ENCODE assay signal across 8 cellular contexts in the genomic region with DNA sequence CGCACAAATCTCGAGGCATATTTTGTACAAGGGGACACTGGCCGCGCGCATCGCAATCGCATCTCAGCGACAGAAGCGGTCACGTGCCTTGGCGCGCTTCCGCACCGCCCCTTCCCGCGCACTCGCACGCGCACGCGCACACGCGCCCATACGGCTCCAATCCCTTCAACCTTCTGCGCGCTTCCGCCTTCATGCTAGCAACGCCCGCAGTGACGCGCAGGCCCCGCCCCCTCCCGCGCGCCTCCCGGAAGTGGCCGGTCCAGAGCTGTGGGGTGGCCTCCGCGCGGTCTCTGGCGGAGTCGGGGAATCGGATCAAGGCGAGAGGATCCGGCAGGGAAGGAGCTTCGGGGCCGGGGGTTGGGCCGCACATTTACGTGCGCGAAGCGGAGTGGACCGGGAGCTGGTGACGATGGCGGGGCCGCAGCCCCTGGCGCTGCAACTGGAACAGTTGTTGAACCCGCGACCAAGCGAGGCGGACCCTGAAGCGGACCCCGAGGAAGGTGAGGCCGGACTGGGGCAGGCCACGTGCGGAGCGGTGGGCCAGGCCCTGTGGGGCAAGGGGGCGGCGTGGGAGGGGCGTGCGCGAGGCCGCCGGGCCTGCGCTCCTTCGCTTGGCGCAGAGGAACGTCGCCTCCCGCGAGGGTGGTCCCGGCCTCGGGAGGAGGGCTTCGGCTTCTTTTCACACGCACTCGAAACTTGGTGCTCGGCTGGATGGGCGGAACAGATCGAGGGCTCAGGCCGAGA. TPM values are rescaled to one million over a fixed set of nuclear protein-coding genes. Genes with fewer than 3 reads are reported as not detected.
DNase-seq lines count a peak whose midpoint lies in the region; ATAC-seq and TF ChIP-seq lines count a peak whose summit lies in the region.

A gene with protein sequence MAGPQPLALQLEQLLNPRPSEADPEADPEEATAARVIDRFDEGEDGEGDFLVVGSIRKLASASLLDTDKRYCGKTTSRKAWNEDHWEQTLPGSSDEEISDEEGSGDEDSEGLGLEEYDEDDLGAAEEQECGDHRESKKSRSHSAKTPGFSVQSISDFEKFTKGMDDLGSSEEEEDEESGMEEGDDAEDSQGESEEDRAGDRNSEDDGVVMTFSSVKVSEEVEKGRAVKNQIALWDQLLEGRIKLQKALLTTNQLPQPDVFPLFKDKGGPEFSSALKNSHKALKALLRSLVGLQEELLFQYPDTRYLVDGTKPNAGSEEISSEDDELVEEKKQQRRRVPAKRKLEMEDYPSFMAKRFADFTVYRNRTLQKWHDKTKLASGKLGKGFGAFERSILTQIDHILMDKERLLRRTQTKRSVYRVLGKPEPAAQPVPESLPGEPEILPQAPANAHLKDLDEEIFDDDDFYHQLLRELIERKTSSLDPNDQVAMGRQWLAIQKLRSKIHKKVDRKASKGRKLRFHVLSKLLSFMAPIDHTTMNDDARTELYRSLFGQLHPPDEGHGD (plus strand): TSS at position 238 of the 744 bp plus-strand sequence. CDS start 172 bp downstream, at position 410.

- peak within 1 kb of the TSS; percentile 51 to 79 for H3K4me3 ChIP-seq in muscle layer of colon (ENCODE audit: low read depth in 1 of 2, low read length in 2 of 2)

- peak; percentile 79 for TF ChIP-seq POLR2A in erythroblast (IDR thresholded peaks at IDR 0.05; ENCODE audit: low read length)

- peaks cover 39% of the 10 kb centered on the region for H3K27me3 Mint-ChIP-seq in activated T-cell treated with anti-CD3 and anti-CD28 coated beads, Interleukin-2, amount 50 U/mL, for 24 hours

- H3K4me1 Mint-ChIP-seq in activated T-cell treated with anti-CD3 and anti-CD28 coated beads, Interleukin-2, amount 50 U/mL, for 24 hours (ENCODE audit: low read depth) = peaks cover 55% of the 10 kb centered on the region

- no peaks in the 10 kb centered on the region for H3K9me3 ChIP-seq in muscle layer of colon (ENCODE audit: low read length)

- H3K27ac Mint-ChIP-seq in activated T-cell treated with anti-CD3 and anti-CD28 coated beads, Interleukin-2, amount 50 U/mL, for 24 hours = peak within 1 kb of the TSS; percentile 99

- peak within 1 kb of the TSS; percentile 21 for H3K9ac ChIP-seq in muscle layer of colon (ENCODE audit: low read length)

- H3K27me3 ChIP-seq in muscle layer of colon (ENCODE audit: control insufficient read depth in 1 of 2, insufficient read depth in 2 of 2, low read length in 2 of 2) = peaks cover 35 to 36% of the 10 kb centered on the region in 2 donors

- no peaks in the 10 kb centered on the region for H3K9me3 Mint-ChIP-seq in activated T-cell treated with anti-CD3 and anti-CD28 coated beads, Interleukin-2, amount 50 U/mL, for 24 hours

- DNase-seq in DMS53 treated with DMSO at 0.1 percent for 48 hours (lab: John Stamatoyannopoulos, UW; ENCODE audit: unreplicated experiment) (peak; percentile 75), KG1 (lab: John Stamatoyannopoulos, UW) (peak; percentile 85), erythroblast (lab: John Stamatoyannopoulos, UW) (peak; percentile 98 to 99)
- peak; percentile 97 for DNase-seq in activated T-cell treated with anti-CD3 and anti-CD28 coated beads, Interleukin-2, amount 50 U/mL, for 24 hours
- DNase-seq in stimulated activated CD8-positive, alpha-beta memory T cell treated with anti-CD3 and anti-CD28 coated beads, Interleukin-7, amount 100 ng/mL, for 1 hour (ENCODE audit: low read depth in 2 of 2) = peak; percentile 91 to 95

- peaks cover 23% of the 10 kb centered on the region for H3K4me1 ChIP-seq in muscle layer of colon (ENCODE audit: insufficient read depth, low read length)

- H3K4me3 Mint-ChIP-seq in activated T-cell treated with anti-CD3 and anti-CD28 coated beads, Interleukin-2, amount 50 U/mL, for 24 hours = peak within 1 kb of the TSS; percentile 98

- H3K36me3 ChIP-seq in muscle layer of colon (ENCODE audit: insufficient read depth, low read length) = peaks cover 16% of the 10 kb centered on the region

- peak; percentile 93 for ATAC-seq in GM21737 (IDR thresholded peaks at IDR 0.05; ENCODE audit: unreplicated experiment)

- H3K27ac ChIP-seq in muscle layer of colon (ENCODE audit: low read depth, low read length) = peak within 1 kb of the TSS; percentile 83

- peaks cover 53% of the 10 kb centered on the region for H3K36me3 Mint-ChIP-seq in activated T-cell treated with anti-CD3 and anti-CD28 coated beads, Interleukin-2, amount 50 U/mL, for 24 hours (ENCODE audit: low read depth)

TF ChIP-seq in PFSK-1, 5 proteins besides CTCF, POLR2A, EP300 and RAD21:
- TF ChIP-seq SIN3A (IDR thresholded peaks at IDR 0.05; ENCODE audit: borderline replicate concordance, insufficient read depth, low read length) (peak; percentile 95), TAF1 (IDR thresholded peaks at IDR 0.05; ENCODE audit: borderline replicate concordance, insufficient read depth, low read length) (peak; percentile 86; the same call in 1 of the 2 replicates), FOXP2 (optimal IDR thresholded peaks at IDR 0.05; ENCODE audit: borderline replicate concordance, extremely low read depth, extremely low read length, insufficient read depth) (peak; percentile 93), POLR2AphosphoS5 (IDR thresholded peaks at IDR 0.05; ENCODE audit: low read depth, low read length) (peak; percentile 83)
- TF ChIP-seq, protein P1, sequence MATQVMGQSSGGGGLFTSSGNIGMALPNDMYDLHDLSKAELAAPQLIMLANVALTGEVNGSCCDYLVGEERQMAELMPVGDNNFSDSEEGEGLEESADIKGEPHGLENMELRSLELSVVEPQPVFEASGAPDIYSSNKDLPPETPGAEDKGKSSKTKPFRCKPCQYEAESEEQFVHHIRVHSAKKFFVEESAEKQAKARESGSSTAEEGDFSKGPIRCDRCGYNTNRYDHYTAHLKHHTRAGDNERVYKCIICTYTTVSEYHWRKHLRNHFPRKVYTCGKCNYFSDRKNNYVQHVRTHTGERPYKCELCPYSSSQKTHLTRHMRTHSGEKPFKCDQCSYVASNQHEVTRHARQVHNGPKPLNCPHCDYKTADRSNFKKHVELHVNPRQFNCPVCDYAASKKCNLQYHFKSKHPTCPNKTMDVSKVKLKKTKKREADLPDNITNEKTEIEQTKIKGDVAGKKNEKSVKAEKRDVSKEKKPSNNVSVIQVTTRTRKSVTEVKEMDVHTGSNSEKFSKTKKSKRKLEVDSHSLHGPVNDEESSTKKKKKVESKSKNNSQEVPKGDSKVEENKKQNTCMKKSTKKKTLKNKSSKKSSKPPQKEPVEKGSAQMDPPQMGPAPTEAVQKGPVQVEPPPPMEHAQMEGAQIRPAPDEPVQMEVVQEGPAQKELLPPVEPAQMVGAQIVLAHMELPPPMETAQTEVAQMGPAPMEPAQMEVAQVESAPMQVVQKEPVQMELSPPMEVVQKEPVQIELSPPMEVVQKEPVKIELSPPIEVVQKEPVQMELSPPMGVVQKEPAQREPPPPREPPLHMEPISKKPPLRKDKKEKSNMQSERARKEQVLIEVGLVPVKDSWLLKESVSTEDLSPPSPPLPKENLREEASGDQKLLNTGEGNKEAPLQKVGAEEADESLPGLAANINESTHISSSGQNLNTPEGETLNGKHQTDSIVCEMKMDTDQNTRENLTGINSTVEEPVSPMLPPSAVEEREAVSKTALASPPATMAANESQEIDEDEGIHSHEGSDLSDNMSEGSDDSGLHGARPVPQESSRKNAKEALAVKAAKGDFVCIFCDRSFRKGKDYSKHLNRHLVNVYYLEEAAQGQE (IDR thresholded peaks at IDR 0.05; ENCODE audit: insufficient read depth in 1 of 2, low read depth in 2 of 2, low read length in 2 of 2) = no peak; a peak in 1 of 4 replicates

RNA-seq across cellular contexts. Expression of the gene that starts here (rescaled TPM):
- 184 TPM for polyA plus RNA-seq in PFSK-1 (2012; ENCODE audit: insufficient read length, low read depth)

Comparison
In these comparisons a context has a peak if more than half of its experiments do, and no peak if none do; other contexts are left out.
1. Peak in every context shown above with its lines: DNase-seq, ATAC-seq, H3K4me3 ChIP-seq and H3K27ac ChIP-seq.